In the genomic region with DNA sequence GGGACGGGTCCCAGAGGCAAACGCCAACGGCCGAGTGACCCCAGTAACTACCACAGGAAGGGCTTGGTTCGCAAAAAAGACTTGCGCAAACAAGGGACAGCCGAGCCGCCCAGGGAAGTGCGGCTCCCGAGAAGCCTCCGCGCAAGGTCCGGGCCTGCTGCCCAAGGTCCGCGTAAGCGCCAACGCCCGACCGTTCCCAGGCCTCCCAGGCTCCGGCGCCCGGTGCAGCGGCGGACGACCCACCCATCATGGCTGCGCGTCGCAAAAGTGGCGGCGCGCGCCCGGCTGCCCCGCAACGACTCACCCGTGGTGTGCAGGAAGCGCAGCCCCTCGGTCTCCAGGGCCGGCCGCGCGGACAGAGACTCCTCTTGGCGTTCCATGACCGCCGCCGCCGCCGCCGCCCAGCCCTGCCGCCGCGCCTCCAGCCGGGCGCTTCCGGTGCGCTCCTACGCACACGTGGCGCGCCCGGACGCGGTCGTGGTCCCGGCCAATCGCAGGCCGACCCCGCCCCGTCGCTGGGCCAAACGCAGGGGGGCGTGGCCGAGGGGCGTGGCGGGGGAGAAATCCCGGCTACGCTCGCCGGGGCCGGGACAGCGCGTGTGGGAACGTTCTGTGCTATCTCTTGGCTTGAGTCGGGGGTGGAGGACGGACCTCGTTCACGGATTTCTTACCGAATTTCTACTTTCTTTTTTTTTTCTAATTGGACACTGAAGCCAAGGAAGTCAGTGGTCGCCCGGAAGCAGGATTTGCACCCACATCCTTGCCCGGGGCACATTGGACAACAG, we compare ENCODE assay signal across 8 cellular contexts. TPM values are rescaled to one million over a fixed set of nuclear protein-coding genes. Genes with fewer than 3 reads are reported as not detected.
DNase-seq lines count a peak whose midpoint lies in the region; ATAC-seq and TF ChIP-seq lines count a peak whose summit lies in the region.

A gene with protein sequence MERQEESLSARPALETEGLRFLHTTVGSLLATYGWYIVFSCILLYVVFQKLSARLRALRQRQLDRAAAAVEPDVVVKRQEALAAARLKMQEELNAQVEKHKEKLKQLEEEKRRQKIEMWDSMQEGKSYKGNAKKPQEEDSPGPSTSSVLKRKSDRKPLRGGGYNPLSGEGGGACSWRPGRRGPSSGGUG (minus strand): TSS at position 448 of the 785 bp plus-strand sequence. CDS start 68 bp downstream, at position 380.

- DNase-seq in Daoy (ENCODE audit: low read depth): peak; percentile 95
- DNase-seq in KBM-7: peak; percentile 87
- DNase-seq in SHP77 treated with DMSO at 0.1 percent for 48 hours (lab: John Stamatoyannopoulos, UW): peak; percentile 51
- DNase-seq in activated gamma-delta T cell (lab: John Stamatoyannopoulos, UW): peak; percentile 85
- peak; percentile 74 for DNase-seq in fibroblast of the conjunctiva (ENCODE audit: low read depth)
- DNase-seq in stomach: peak; percentile 95

- in situ Hi-C loops in KBM-7 (cut with MboI; ENCODE audit: low pct_unique_long_range_greater_than_20kb, low sequenced_read_pairs): no loop called here

- no peaks in the 10 kb centered on the region for H4K20me1 ChIP-seq in neural cell (ENCODE audit: insufficient read depth)

- H2AFZ ChIP-seq in neural cell (ENCODE audit: low read depth, low read length): peak within 1 kb of the TSS; percentile 73

- TF ChIP-seq EP300 in neural cell (conservative IDR thresholded peaks at IDR 0.05; ENCODE audit: poor library complexity, severe bottlenecking) (peak; percentile 38), stomach (IDR thresholded peaks at IDR 0.05) (no peak)

- no peaks in the 10 kb centered on the region for H3K9me3 ChIP-seq in neural cell (ENCODE audit: low read length)
- H3K9me3 ChIP-seq in stomach: no peaks in the 10 kb centered on the region

- H3K9ac ChIP-seq in neural cell (ENCODE audit: low read length): peak within 1 kb of the TSS; percentile 67

- H3K4me3 ChIP-seq in neural cell (ENCODE audit: low read length) (peak within 1 kb of the TSS; percentile 97), stomach (peak within 1 kb of the TSS; percentile 74 to 89 (median 81))

- no peak for TF ChIP-seq POLR2A in stomach (IDR thresholded peaks at IDR 0.05)

- intact Hi-C loops in stomach (cut with DNase I; ENCODE audit: low total_unique reads): no loop called here

- H3K27ac ChIP-seq in neural cell (ENCODE audit: low read length) (peak within 1 kb of the TSS; percentile 55), stomach (peak within 1 kb of the TSS; percentile 93 to 99 (median 96))

- H3K79me2 ChIP-seq in neural cell (replicated peaks; ENCODE audit: insufficient read depth, low read length): peaks cover 17% of the 10 kb centered on the region

- TF ChIP-seq CTCF in neural cell (IDR thresholded peaks at IDR 0.05; ENCODE audit: poor library complexity, severe bottlenecking): no peak
- no peak for TF ChIP-seq CTCF in stomach (IDR thresholded peaks at IDR 0.05)

- no peaks in the 10 kb centered on the region for H3K27me3 ChIP-seq in neural cell (ENCODE audit: insufficient read depth, low read depth, low read length)
- H3K27me3 ChIP-seq in stomach: no peaks in the 10 kb centered on the region

- WGBS in stomach, 5 donors: 0 to 1% (median 1%) methylated on average over 48 to 91 of the region's 91 CpGs

- peaks cover 14 to 32% (median 23%) of the 10 kb centered on the region in 4 donors for H3K4me1 ChIP-seq in stomach

- H3F3A ChIP-seq in neural cell (ENCODE audit: insufficient read depth, low read length, poor library complexity, severe bottlenecking): no peaks in the 10 kb centered on the region

- H3K36me3 ChIP-seq in neural cell (ENCODE audit: insufficient read depth, low read length) (no peaks in the 10 kb centered on the region), stomach (peaks cover 39 to 70% (median 61%) of the 10 kb centered on the region in 4 donors)

- TF ChIP-seq RAD21 in neural cell (conservative IDR thresholded peaks at IDR 0.05): peak; percentile 34

- H3K4me2 ChIP-seq in neural cell (ENCODE audit: low read length): peak within 1 kb of the TSS; percentile 94

- no peaks in the 10 kb centered on the region for H3K9me2 ChIP-seq in neural cell (ENCODE audit: insufficient read depth, low read length)

- ATAC-seq in GM21717 (IDR thresholded peaks at IDR 0.05; ENCODE audit: unreplicated experiment): peak; percentile 91

TF ChIP-seq in neural cell, 6 proteins besides CTCF, POLR2A, EP300 and RAD21:
- TF ChIP-seq TAF1 (IDR thresholded peaks at IDR 0.05; ENCODE audit: low read depth): no peak
- peak; percentile 98 for TF ChIP-seq MXI1 (conservative IDR thresholded peaks at IDR 0.05; ENCODE audit: poor library complexity, severe bottlenecking)
- TF ChIP-seq EZH2 (IDR thresholded peaks at IDR 0.05; ENCODE audit: borderline replicate concordance, insufficient read depth, low read length, poor library complexity, severe bottlenecking): no peak
- TF ChIP-seq POLR2AphosphoS5 (IDR thresholded peaks at IDR 0.05): peak; percentile 64
- TF ChIP-seq, protein P1, sequence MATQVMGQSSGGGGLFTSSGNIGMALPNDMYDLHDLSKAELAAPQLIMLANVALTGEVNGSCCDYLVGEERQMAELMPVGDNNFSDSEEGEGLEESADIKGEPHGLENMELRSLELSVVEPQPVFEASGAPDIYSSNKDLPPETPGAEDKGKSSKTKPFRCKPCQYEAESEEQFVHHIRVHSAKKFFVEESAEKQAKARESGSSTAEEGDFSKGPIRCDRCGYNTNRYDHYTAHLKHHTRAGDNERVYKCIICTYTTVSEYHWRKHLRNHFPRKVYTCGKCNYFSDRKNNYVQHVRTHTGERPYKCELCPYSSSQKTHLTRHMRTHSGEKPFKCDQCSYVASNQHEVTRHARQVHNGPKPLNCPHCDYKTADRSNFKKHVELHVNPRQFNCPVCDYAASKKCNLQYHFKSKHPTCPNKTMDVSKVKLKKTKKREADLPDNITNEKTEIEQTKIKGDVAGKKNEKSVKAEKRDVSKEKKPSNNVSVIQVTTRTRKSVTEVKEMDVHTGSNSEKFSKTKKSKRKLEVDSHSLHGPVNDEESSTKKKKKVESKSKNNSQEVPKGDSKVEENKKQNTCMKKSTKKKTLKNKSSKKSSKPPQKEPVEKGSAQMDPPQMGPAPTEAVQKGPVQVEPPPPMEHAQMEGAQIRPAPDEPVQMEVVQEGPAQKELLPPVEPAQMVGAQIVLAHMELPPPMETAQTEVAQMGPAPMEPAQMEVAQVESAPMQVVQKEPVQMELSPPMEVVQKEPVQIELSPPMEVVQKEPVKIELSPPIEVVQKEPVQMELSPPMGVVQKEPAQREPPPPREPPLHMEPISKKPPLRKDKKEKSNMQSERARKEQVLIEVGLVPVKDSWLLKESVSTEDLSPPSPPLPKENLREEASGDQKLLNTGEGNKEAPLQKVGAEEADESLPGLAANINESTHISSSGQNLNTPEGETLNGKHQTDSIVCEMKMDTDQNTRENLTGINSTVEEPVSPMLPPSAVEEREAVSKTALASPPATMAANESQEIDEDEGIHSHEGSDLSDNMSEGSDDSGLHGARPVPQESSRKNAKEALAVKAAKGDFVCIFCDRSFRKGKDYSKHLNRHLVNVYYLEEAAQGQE (IDR thresholded peaks at IDR 0.05; ENCODE audit: borderline replicate concordance): no peak
- peak; percentile 38 for TF ChIP-seq SMC3 (conservative IDR thresholded peaks at IDR 0.05; ENCODE audit: poor library complexity)

RNA-seq across cellular contexts. Expression of the gene that starts here (rescaled TPM):
- 68.7 and 88.6 TPM in 2 replicates for total RNA-seq in Daoy (2014; rRNA removed; shearing (Covaris generic))
- polyA plus RNA-seq in neural cell (128 and 136 TPM in 2 replicates), stomach (10 to 100 TPM; 37.4 to 67.2 (median 62.9) TPM)
- 54.8 and 54.9 TPM in 2 replicates for polyA minus RNA-seq in neural cell
- 100 to 1,000 TPM in 1 of 5 donors, 10 to 100 TPM in 4; 71.7 to 184 (median 86.9) TPM for total RNA-seq in stomach

Comparison
In these comparisons a context has a peak if more than half of its experiments do, and no peak if none do; other contexts are left out.
1. Peak in every context shown above with its lines: DNase-seq, ATAC-seq, H3K4me3 ChIP-seq and H3K27ac ChIP-seq.